26 cellular contexts compared by ENCODE assay signal in the genomic region with DNA sequence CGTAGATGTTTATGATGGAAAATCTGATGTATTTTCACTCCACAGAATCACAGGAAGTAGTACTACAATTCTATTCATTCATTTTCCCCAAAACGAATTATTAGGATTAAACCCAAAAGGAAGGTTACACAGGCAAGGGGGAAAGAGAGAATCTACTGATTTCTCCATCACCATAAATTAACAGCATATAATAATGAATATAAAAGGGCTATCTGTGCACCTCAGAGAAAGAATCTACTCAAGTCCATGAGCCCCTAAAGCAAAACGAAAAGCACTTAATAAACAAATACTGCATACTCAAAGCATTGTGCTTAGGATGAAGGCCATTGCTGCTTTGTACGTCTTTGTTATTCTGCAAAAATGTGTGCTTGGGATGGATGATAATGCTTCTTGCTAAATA.
"Had no signal": no experiment of that assay in that cellular context is flagged by ENCODE, and none has a peak within 500 bp of the region (broad histone marks: within the 10 kb centered on the region; RNA-seq: fewer than 3 reads in every experiment).

No MANE protein-coding gene starts in this region.

- H3K79me2 ChIP-seq: hepatocyte had no signal

- ATAC-seq: effector memory CD8-positive, alpha-beta T cell; esophagus mucosa; foreskin keratinocyte; gastrocnemius medialis; gastroesophageal sphincter; heart left ventricle; heart right ventricle had no signal

- H3K9me3 ChIP-seq: colonic mucosa, esophagus muscularis mucosa, esophagus squamous epithelium, gastrocnemius medialis, gastroesophageal sphincter, heart left ventricle, heart right ventricle had no signal

- H3K4me3 ChIP-seq: colonic mucosa, coronary artery, dorsolateral prefrontal cortex, esophagus muscularis mucosa, esophagus squamous epithelium, gastrocnemius medialis, gastroesophageal sphincter, heart left ventricle, heart right ventricle, hepatocyte had no signal

- H2AFZ ChIP-seq: hepatocyte had no signal

- DNase-seq: colonic mucosa; cortex of kidney; dermis blood vessel endothelial cell; dorsolateral prefrontal cortex; effector CD4-positive, alpha-beta T cell; effector CD8-positive, alpha-beta T cell; effector memory CD4-positive, alpha-beta T cell; effector memory CD8-positive, alpha-beta T cell; endodermal cell; erythroblast; esophagus squamous epithelium; foreskin fibroblast; foreskin keratinocyte; foreskin melanocyte; gastrocnemius medialis; glutamatergic neuron; head of caudate nucleus; heart left ventricle; heart right ventricle had no signal

- H3K27me3 ChIP-seq: colonic mucosa, dorsolateral prefrontal cortex, esophagus muscularis mucosa, esophagus squamous epithelium, foreskin keratinocyte, gastrocnemius medialis, gastroesophageal sphincter, heart left ventricle, heart right ventricle, hepatocyte had no signal

- H3K4me1 ChIP-seq: colonic mucosa, esophagus muscularis mucosa, foreskin keratinocyte, gastrocnemius medialis, gastroesophageal sphincter, heart left ventricle, heart right ventricle had no signal

- H3K4me2 ChIP-seq: hepatocyte had no signal

- H3K27ac ChIP-seq: colonic mucosa, coronary artery, dorsolateral prefrontal cortex, epithelial cell of prostate, esophagus muscularis mucosa, esophagus squamous epithelium, foreskin keratinocyte, gastrocnemius medialis, gastroesophageal sphincter, heart left ventricle, heart right ventricle, hepatocyte had no signal

- H3K36me3 ChIP-seq: colonic mucosa, esophagus muscularis mucosa, esophagus squamous epithelium, gastrocnemius medialis, gastroesophageal sphincter, heart left ventricle, heart right ventricle had no signal

- FAIRE-seq: endothelial cell of umbilical vein had no signal
